ENCODE assay signal across 23 cellular contexts in genomic region chr3:52393131-52393807, GRCh38. TPM values are rescaled to one million over a fixed set of nuclear protein-coding genes. Genes with fewer than 3 reads are reported as not detected.
"Had no signal": no experiment of that assay in that cellular context is flagged by ENCODE, and none has a peak within 500 bp of the region (broad histone marks: within the 10 kb centered on the region; RNA-seq: fewer than 3 reads in every experiment).

No MANE protein-coding gene starts in this region.

- ATAC-seq: activated CD8-positive, alpha-beta memory T cell treated with anti-CD3 and anti-CD28 coated beads, Interleukin-2, amount 10 ng/mL, durations not matched to agents 7 days and 5 days; body of pancreas; foreskin keratinocyte; naive thymus-derived CD8-positive, alpha-beta T cell; WTC11 had no signal

- H3K27me3 Mint-ChIP-seq: activated CD4-positive, alpha-beta memory T cell treated with anti-CD3 and anti-CD28 coated beads, Interleukin-2, amount 10 ng/mL, durations not matched to agents 7 days and 5 days; activated CD8-positive, alpha-beta memory T cell treated with anti-CD3 and anti-CD28 coated beads, Interleukin-2, amount 10 ng/mL, durations not matched to agents 7 days and 5 days; activated naive CD8-positive, alpha-beta T cell treated with anti-CD3 and anti-CD28 coated beads for 36 hours; naive thymus-derived CD8-positive, alpha-beta T cell; progenitor cell of endocrine pancreas; stimulated activated naive CD8-positive, alpha-beta T cell treated with anti-CD3 and anti-CD28 coated beads, Interleukin-15, Interleukin-2, amounts not matched to agents 100 ng/mL and 50 ng/mL, for 24 hours had no signal

- H3K27me3 ChIP-seq: body of pancreas, dorsolateral prefrontal cortex, foreskin keratinocyte, right atrium auricular region, tibial nerve, uterus had no signal

- DNase-seq: activated CD4-positive, alpha-beta memory T cell treated with anti-CD3 and anti-CD28 coated beads, Interleukin-2, amount 10 ng/mL, durations not matched to agents 7 days and 5 days; activated CD4-positive, alpha-beta T cell treated with anti-CD3 and anti-CD28 coated beads for 48 hours; activated CD8-positive, alpha-beta memory T cell treated with anti-CD3 and anti-CD28 coated beads, Interleukin-2, amount 10 ng/mL, durations not matched to agents 7 days and 5 days; activated naive CD8-positive, alpha-beta T cell treated with anti-CD3 and anti-CD28 coated beads for 36 hours; amniotic stem cell; body of pancreas; caudate nucleus; endodermal cell; foreskin keratinocyte; glutamatergic neuron; mesendoderm; occipital lobe; stimulated activated CD4-positive, alpha-beta T cell treated with anti-CD3 and anti-CD28 coated beads, Interleukin-15, amount 100 ng/mL, for 24 hours; stimulated activated CD4-positive, alpha-beta T cell treated with anti-CD3 and anti-CD28 coated beads, Interleukin-2, amount 100 ng/mL, for 48 hours; uterus had no signal

- H3K4me3 ChIP-seq: body of pancreas, dorsolateral prefrontal cortex, right atrium auricular region, skin epidermis, tibial nerve, uterus had no signal

- H3K4me1 ChIP-seq: body of pancreas, foreskin keratinocyte, right atrium auricular region, tibial nerve, uterus had no signal

- H3K9me3 ChIP-seq: body of pancreas, right atrium auricular region, tibial nerve, uterus had no signal

- H3K4me1 Mint-ChIP-seq: activated CD4-positive, alpha-beta memory T cell treated with anti-CD3 and anti-CD28 coated beads, Interleukin-2, amount 10 ng/mL, durations not matched to agents 7 days and 5 days; activated CD8-positive, alpha-beta memory T cell treated with anti-CD3 and anti-CD28 coated beads, Interleukin-2, amount 10 ng/mL, durations not matched to agents 7 days and 5 days; activated naive CD8-positive, alpha-beta T cell treated with anti-CD3 and anti-CD28 coated beads for 36 hours; endodermal cell; WTC11 had no signal

- H3K27ac Mint-ChIP-seq: activated CD4-positive, alpha-beta memory T cell treated with anti-CD3 and anti-CD28 coated beads, Interleukin-2, amount 10 ng/mL, durations not matched to agents 7 days and 5 days; activated CD8-positive, alpha-beta memory T cell treated with anti-CD3 and anti-CD28 coated beads, Interleukin-2, amount 10 ng/mL, durations not matched to agents 7 days and 5 days; activated naive CD8-positive, alpha-beta T cell treated with anti-CD3 and anti-CD28 coated beads for 36 hours; endodermal cell; progenitor cell of endocrine pancreas; stimulated activated naive CD8-positive, alpha-beta T cell treated with anti-CD3 and anti-CD28 coated beads, Interleukin-15, Interleukin-2, amounts not matched to agents 100 ng/mL and 50 ng/mL, for 24 hours; WTC11 had no signal

- H3K4me3 Mint-ChIP-seq: activated CD4-positive, alpha-beta memory T cell treated with anti-CD3 and anti-CD28 coated beads, Interleukin-2, amount 10 ng/mL, durations not matched to agents 7 days and 5 days; activated CD8-positive, alpha-beta memory T cell treated with anti-CD3 and anti-CD28 coated beads, Interleukin-2, amount 10 ng/mL, durations not matched to agents 7 days and 5 days; activated naive CD8-positive, alpha-beta T cell treated with anti-CD3 and anti-CD28 coated beads for 36 hours; endodermal cell; naive thymus-derived CD8-positive, alpha-beta T cell; stimulated activated naive CD8-positive, alpha-beta T cell treated with anti-CD3 and anti-CD28 coated beads, Interleukin-15, Interleukin-2, amounts not matched to agents 100 ng/mL and 50 ng/mL, for 24 hours; WTC11 had no signal

- H3K36me3 ChIP-seq: uterus had no signal

- H3K27ac ChIP-seq: body of pancreas, dorsolateral prefrontal cortex, foreskin keratinocyte, right atrium auricular region, skin epidermis, tibial nerve, uterus had no signal

- H3K36me3 Mint-ChIP-seq: activated CD8-positive, alpha-beta memory T cell treated with anti-CD3 and anti-CD28 coated beads, Interleukin-2, amount 10 ng/mL, durations not matched to agents 7 days and 5 days; WTC11 had no signal

RNA-seq across cellular contexts. Expression of gene SEMA3G, which starts 51.6 kb away (rescaled TPM):
- total RNA-seq: naive thymus-derived CD8-positive, alpha-beta T cell had no signal
- polyA plus RNA-seq: naive thymus-derived CD8-positive, alpha-beta T cell had no signal
